17 cellular contexts compared by ENCODE assay signal in genomic region chr11:61460474-61460881, GRCh38. TPM values are rescaled to one million over a fixed set of nuclear protein-coding genes. Genes with fewer than 3 reads are reported as not detected.
DNase-seq lines count a peak whose midpoint lies in the region; ATAC-seq and TF ChIP-seq lines count a peak whose summit lies in the region.
"Had no signal": no experiment of that assay in that cellular context is flagged by ENCODE, and none has a peak within 500 bp of the region (broad histone marks: within the 10 kb centered on the region; RNA-seq: fewer than 3 reads in every experiment).

No MANE protein-coding gene starts in this region.

- no peak overlapping the region for H3K27ac ChIP-seq in IMR-90 (ENCODE audit: insufficient read depth, low read length)
- peak overlapping the region in 3 of 4 donors; percentile 18 to 43 (median 24) for H3K27ac ChIP-seq in gastroesophageal sphincter
- H3K27ac ChIP-seq: C4-2B, cardiac muscle cell, VCaP had no signal

- peaks cover 3% of the 10 kb centered on the region; the same call in 1 of the 2 replicates for H3K36me3 ChIP-seq in IMR-90 (ENCODE audit: control insufficient read depth, insufficient read depth, low read length)
- H3K36me3 ChIP-seq in gastroesophageal sphincter: peaks cover 0 to 28% of the 10 kb centered on the region in 2 donors
- H3K36me3 ChIP-seq: cardiac muscle cell had no signal

- no peaks in the 10 kb centered on the region for H3K36me3 Mint-ChIP-seq in natural killer cell
- H3K36me3 Mint-ChIP-seq in stimulated activated memory B cell treated with anti-CD40 and anti-IgM and Interleukin-4, amounts not matched to agents 10 μg/mL and 1 μg/mL and 100 μg/mL, for 72 hours: peaks cover 40% of the 10 kb centered on the region

- CTCF ChIA-PET in IMR-90 (lab: Yijun Ruan, JAX): no interaction called here

- H3K27me3 ChIP-seq in IMR-90 (ENCODE audit: control insufficient read depth, insufficient read depth, low read length) (no peaks in the 10 kb centered on the region), gastroesophageal sphincter (no peaks in the 10 kb centered on the region)
- H3K27me3 ChIP-seq: cardiac muscle cell had no signal

- intact Hi-C loops in IMR-90 (cut with micrococcal nuclease): no loop called here
- intact Hi-C loops in natural killer cell (cut with micrococcal nuclease): no loop called here

- no peak overlapping the region for H4K91ac ChIP-seq in IMR-90 (ENCODE audit: insufficient read depth, low read depth, low read length)

- H2AFZ ChIP-seq in IMR-90 (replicated peaks; ENCODE audit: low read length, poor library complexity): peak overlapping the region; percentile 21

- H2BK15ac ChIP-seq in IMR-90 (ENCODE audit: low read depth, low read length): no peak overlapping the region

- DNase-seq in IMR-90 (no peak), NCI-H345 treated with DMSO at 0.1 percent for 48 hours (lab: John Stamatoyannopoulos, UW; ENCODE audit: unreplicated experiment) (peak; percentile 2), pons (ENCODE audit: low spot score) (peak; percentile 57), natural killer cell (no peak), HuH-7 (ENCODE audit: low spot score) (no peak)
- DNase-seq in activated effector memory CD4-positive, alpha-beta T cell treated with anti-CD3 and anti-CD28 coated beads, Interleukin-2, amount 50 U/mL, for 16 hours: no peak
- DNase-seq: activated CD8-positive, alpha-beta memory T cell treated with anti-CD3 and anti-CD28 coated beads, Interleukin-2, amount 10 ng/mL, durations not matched to agents 7 days and 5 days; OCI-M1; retina; stimulated activated CD4-positive, alpha-beta T cell treated with anti-CD3 and anti-CD28 coated beads, Interleukin-2, amount 100 ng/mL, for 24 hours had no signal

- dilution Hi-C loops in IMR-90 (cut with HindIII; ENCODE audit: low sequenced_read_pairs, unreplicated experiment): no loop called here

- no peak overlapping the region for H2AK5ac ChIP-seq in IMR-90 (ENCODE audit: low read depth, low read length)

- H3K4me1 ChIP-seq in IMR-90 (ENCODE audit: control insufficient read depth, insufficient read depth, low read length) (no peaks in the 10 kb centered on the region), gastroesophageal sphincter (peaks cover 0 to 15% (median 9%) of the 10 kb centered on the region in 3 donors)

- H3K18ac ChIP-seq in IMR-90 (ENCODE audit: low read depth, low read length): no peak overlapping the region

- no peak overlapping the region for H3K14ac ChIP-seq in IMR-90 (replicated peaks; ENCODE audit: low read depth, low read length)

- POLR2A ChIA-PET in IMR-90 (lab: Charles Lee; ENCODE audit: unreplicated experiment): no interaction called here

- no peak overlapping the region for H3K4me3 Mint-ChIP-seq in natural killer cell
- H3K4me3 Mint-ChIP-seq in stimulated activated memory B cell treated with anti-CD40 and anti-IgM and Interleukin-4, amounts not matched to agents 10 μg/mL and 1 μg/mL and 100 μg/mL, for 72 hours: no peak overlapping the region
- H3K4me3 Mint-ChIP-seq: activated CD8-positive, alpha-beta memory T cell treated with anti-CD3 and anti-CD28 coated beads, Interleukin-2, amount 10 ng/mL, durations not matched to agents 7 days and 5 days; activated naive CD4-positive, alpha-beta T cell treated with anti-CD3 and anti-CD28 coated beads, Interleukin-2, amount 50 U/mL, for 24 hours had no signal

- H3K4me2 ChIP-seq in IMR-90 (ENCODE audit: low read depth, low read length): no peak overlapping the region

- no peak overlapping the region for H3K23ac ChIP-seq in IMR-90 (ENCODE audit: low read depth, low read length)

- H2AK9ac ChIP-seq in IMR-90 (replicated peaks; ENCODE audit: low read depth, low read length, poor library complexity): peak overlapping the region; percentile 16

- no peak overlapping the region for H2BK20ac ChIP-seq in IMR-90 (ENCODE audit: low read depth, low read length)

- H3K4me3 ChIP-seq in IMR-90 (ENCODE audit: insufficient read depth, low read depth, low read length) (no peak overlapping the region), gastroesophageal sphincter (no peak overlapping the region)
- H3K4me3 ChIP-seq: cardiac muscle cell had no signal

- no peaks in the 10 kb centered on the region for H3K9me3 Mint-ChIP-seq in natural killer cell
- H3K9me3 Mint-ChIP-seq in stimulated activated memory B cell treated with anti-CD40 and anti-IgM and Interleukin-4, amounts not matched to agents 10 μg/mL and 1 μg/mL and 100 μg/mL, for 72 hours: no peaks in the 10 kb centered on the region
- H3K9me3 Mint-ChIP-seq: activated naive CD4-positive, alpha-beta T cell treated with anti-CD3 and anti-CD28 coated beads, Interleukin-2, amount 50 U/mL, for 24 hours had no signal

- no peaks in the 10 kb centered on the region for H3K27me3 Mint-ChIP-seq in natural killer cell (ENCODE audit: low read depth in 2 of 2)
- H3K27me3 Mint-ChIP-seq in stimulated activated memory B cell treated with anti-CD40 and anti-IgM and Interleukin-4, amounts not matched to agents 10 μg/mL and 1 μg/mL and 100 μg/mL, for 72 hours: no peaks in the 10 kb centered on the region
- H3K27me3 Mint-ChIP-seq: activated CD8-positive, alpha-beta memory T cell treated with anti-CD3 and anti-CD28 coated beads, Interleukin-2, amount 10 ng/mL, durations not matched to agents 7 days and 5 days; activated naive CD4-positive, alpha-beta T cell treated with anti-CD3 and anti-CD28 coated beads, Interleukin-2, amount 50 U/mL, for 24 hours had no signal

- ATAC-seq in IMR-90 (ENCODE audit: low read depth) (peak; percentile 35), gastroesophageal sphincter (peak; percentile 53), natural killer cell (no peak)
- ATAC-seq in stimulated activated memory B cell treated with anti-CD40 and anti-IgM and Interleukin-4, amounts not matched to agents 10 μg/mL and 1 μg/mL and 100 μg/mL, for 72 hours: no peak
- ATAC-seq: activated CD8-positive, alpha-beta memory T cell treated with anti-CD3 and anti-CD28 coated beads, Interleukin-2, amount 10 ng/mL, durations not matched to agents 7 days and 5 days had no signal

- H3K27ac Mint-ChIP-seq in natural killer cell: no peak overlapping the region
- H3K27ac Mint-ChIP-seq in stimulated activated memory B cell treated with anti-CD40 and anti-IgM and Interleukin-4, amounts not matched to agents 10 μg/mL and 1 μg/mL and 100 μg/mL, for 72 hours: no peak overlapping the region
- H3K27ac Mint-ChIP-seq: activated CD8-positive, alpha-beta memory T cell treated with anti-CD3 and anti-CD28 coated beads, Interleukin-2, amount 10 ng/mL, durations not matched to agents 7 days and 5 days; activated naive CD4-positive, alpha-beta T cell treated with anti-CD3 and anti-CD28 coated beads, Interleukin-2, amount 50 U/mL, for 24 hours had no signal

- TF ChIP-seq RAD21 in IMR-90 (IDR thresholded peaks at IDR 0.05; ENCODE audit: low read length): no peak

- no peak for TF ChIP-seq POLR2A in IMR-90 (IDR thresholded peaks at IDR 0.05; ENCODE audit: low read depth, low read length)
- no peak for TF ChIP-seq POLR2A in gastroesophageal sphincter (IDR thresholded peaks at IDR 0.05)

- no peak overlapping the region for H4K8ac ChIP-seq in IMR-90 (ENCODE audit: low read depth in 2 of 2, low read length in 2 of 2)

- H3K9me3 ChIP-seq in IMR-90 (ENCODE audit: control insufficient read depth, insufficient read depth, low read length) (no peaks in the 10 kb centered on the region), gastroesophageal sphincter (no peaks in the 10 kb centered on the region)

- H3K9ac ChIP-seq in IMR-90 (ENCODE audit: low read depth, low read length): no peak overlapping the region

- no peak for TF ChIP-seq CTCF in IMR-90 (conservative IDR thresholded peaks at IDR 0.05; ENCODE audit: low read depth, low read length)
- TF ChIP-seq CTCF in gastroesophageal sphincter (IDR thresholded peaks at IDR 0.05): no peak
- TF ChIP-seq CTCF in natural killer cell (IDR thresholded peaks at IDR 0.05): no peak

- H3K79me1 ChIP-seq in IMR-90 (ENCODE audit: low read depth in 1 of 2, low read length in 2 of 2): peaks cover 9 to 11% of the 10 kb centered on the region in 2 experiments

- no peak overlapping the region for H2BK120ac ChIP-seq in IMR-90 (ENCODE audit: low read depth, low read length)

- H4K5ac ChIP-seq in IMR-90 (ENCODE audit: low read depth, low read length): no peak overlapping the region

- no peak overlapping the region for H3K4ac ChIP-seq in IMR-90 (ENCODE audit: low read depth, low read length)

- no TSS peak for BruUV-seq in IMR-90 (replicated peaks; lab: Mats Ljungman, UMichigan)

- H3K56ac ChIP-seq in IMR-90 (ENCODE audit: extremely low read depth, insufficient read depth, low read length): no peak overlapping the region

- peaks cover 9% of the 10 kb centered on the region; the same call in 1 of the 2 replicates for H4K20me1 ChIP-seq in IMR-90 (ENCODE audit: insufficient read depth, low read length)

- in situ Hi-C loops in IMR-90 (cut with MboI; ENCODE audit: low sequenced_read_pairs): no loop called here

- no peak for TF ChIP-seq EP300 in gastroesophageal sphincter (IDR thresholded peaks at IDR 0.05)

- H2BK5ac ChIP-seq in IMR-90 (ENCODE audit: low read depth, low read length, poor library complexity, severe bottlenecking): no peak overlapping the region

- H3K4me1 Mint-ChIP-seq in natural killer cell: peaks cover 4 to 19% of the 10 kb centered on the region in 2 donors
- H3K4me1 Mint-ChIP-seq in stimulated activated memory B cell treated with anti-CD40 and anti-IgM and Interleukin-4, amounts not matched to agents 10 μg/mL and 1 μg/mL and 100 μg/mL, for 72 hours: no peaks in the 10 kb centered on the region
- H3K4me1 Mint-ChIP-seq: activated CD8-positive, alpha-beta memory T cell treated with anti-CD3 and anti-CD28 coated beads, Interleukin-2, amount 10 ng/mL, durations not matched to agents 7 days and 5 days had no signal

- H3K9me1 ChIP-seq in IMR-90 (ENCODE audit: insufficient read depth, low read length): peaks cover 11% of the 10 kb centered on the region; the same call in 1 of the 2 replicates

- no CpG with 5 or more reads among the region's 3 CpGs for WGBS in IMR-90 (ENCODE audit: extremely low coverage in 2 of 2, insufficient read length in 1 of 2), 2 experiments
- WGBS in gastroesophageal sphincter (ENCODE audit: low coverage in 1 of 2), 2 donors: 22 to 50% methylated on average over 1 of the region's 3 CpGs

RNA-seq across cellular contexts. Expression of gene SDHAF2, which starts 30.6 kb away (rescaled TPM):
- 34.7 and 50.4 TPM in 2 replicates for total RNA-seq in IMR-90 (2012; rRNA removed)
- polyA plus RNA-seq in IMR-90 (2012; rRNA removed): 91.1 and 91.5 TPM in 2 replicates
- 57.2 and 76.4 TPM in 2 replicates for polyA plus RNA-seq in IMR-90 (2012; cell fraction: cytosol; rRNA removed)
- polyA plus RNA-seq in IMR-90 (2012; cell fraction: nucleus; rRNA removed; ENCODE audit: low replicate concordance): 34.4 and 46.2 TPM in 2 replicates
- total RNA-seq in gastroesophageal sphincter: 10 to 100 TPM; 32.5 to 71.1 (median 48.3) TPM
- 10 to 100 TPM; 40.2 to 50.4 (median 40.8) TPM for total RNA-seq in natural killer cell

RNA-seq across cellular contexts. Expression of gene CPSF7, which starts 30.7 kb away (rescaled TPM):
- total RNA-seq in IMR-90 (2012; rRNA removed) (9.5 and 10.3 TPM in 2 replicates), gastroesophageal sphincter (10 to 100 TPM; 36.6 to 50.4 (median 43.7) TPM), natural killer cell (100 to 1,000 TPM in 2 of 3 donors, 10 to 100 TPM in 1; 99.5 to 120 (median 104) TPM)
- polyA plus RNA-seq in IMR-90 (2012; rRNA removed): 55.2 and 68.8 TPM in 2 replicates
- polyA plus RNA-seq in IMR-90 (2012; cell fraction: cytosol; rRNA removed): 27.4 and 38.5 TPM in 2 replicates
- polyA plus RNA-seq in IMR-90 (2012; cell fraction: nucleus; rRNA removed; ENCODE audit: low replicate concordance): 121 and 142 TPM in 2 replicates

RNA-seq across cellular contexts. Expression of gene LRRC10B, which starts 48.1 kb away (rescaled TPM):
- total RNA-seq in IMR-90 (2012; rRNA removed) (not detected in 2 replicates), gastroesophageal sphincter (1 to 10 TPM in 2 of 4 donors, under 1 TPM in 2; 0.45 to 1.4 (median 1.1) TPM), natural killer cell (not detected)
- not detected in 2 replicates for polyA plus RNA-seq in IMR-90 (2012; rRNA removed)
- 0.02 TPM in 1 of 2 replicates, not detected in the other for polyA plus RNA-seq in IMR-90 (2012; cell fraction: cytosol; rRNA removed)
- polyA plus RNA-seq in IMR-90 (2012; cell fraction: nucleus; rRNA removed; ENCODE audit: low replicate concordance): not detected in 2 replicates
- polyA plus RNA-seq: keratinocyte had no signal

Comparison
In these comparisons a context has a peak if more than half of its experiments do, and no peak if none do; other contexts are left out.
1. ATAC-seq: peak in IMR-90 (single experiment) and gastroesophageal sphincter (single experiment); none in natural killer cell (0 of 3) and stimulated activated memory B cell treated with anti-CD40 and anti-IgM and Interleukin-4, amounts not matched to agents 10 μg/mL and 1 μg/mL and 100 μg/mL, for 72 hours (single experiment).
2. DNase-seq: peak in NCI-H345 treated with DMSO at 0.1 percent for 48 hours (single experiment) and pons (single experiment); none in IMR-90 (single experiment), natural killer cell (single experiment), HuH-7 (single experiment) and activated effector memory CD4-positive, alpha-beta T cell treated with anti-CD3 and anti-CD28 coated beads, Interleukin-2, amount 50 U/mL, for 16 hours (single experiment).